ENCODE assay signal across 20 cellular contexts in the genomic region with DNA sequence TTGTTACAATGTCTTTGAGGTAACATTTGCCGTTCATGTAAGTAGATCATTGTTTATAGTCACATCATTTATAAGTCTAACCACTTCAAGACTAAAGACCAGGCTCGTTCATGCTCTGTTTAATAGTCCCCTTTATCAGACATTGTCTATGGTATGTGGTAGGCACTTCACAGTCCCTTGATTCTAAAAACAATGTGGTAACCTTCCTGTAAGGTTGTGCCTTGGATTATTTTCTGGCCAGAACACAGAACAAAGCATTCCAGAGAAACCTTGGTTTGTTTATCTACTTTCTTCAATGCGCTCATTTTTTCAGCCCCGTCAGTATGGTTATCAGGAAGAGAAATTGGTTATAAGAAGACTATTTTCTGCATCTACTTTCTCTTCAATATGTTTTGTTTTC. TPM values are rescaled to one million over a fixed set of nuclear protein-coding genes. Genes with fewer than 3 reads are reported as not detected.
DNase-seq lines count a peak whose midpoint lies in the region; ATAC-seq and TF ChIP-seq lines count a peak whose summit lies in the region.
"Had no signal": no experiment of that assay in that cellular context is flagged by ENCODE, and none has a peak within 500 bp of the region (broad histone marks: within the 10 kb centered on the region; RNA-seq: fewer than 3 reads in every experiment).

No MANE protein-coding gene starts in this region.

- CTCF ChIA-PET in Caco-2 (lab: Charles Lee): no interaction called here

- H2BK120ac ChIP-seq in mesendoderm (ENCODE audit: low read depth, low read length): no peak overlapping the region
- no peak overlapping the region for H2BK120ac ChIP-seq in mesenchymal stem cell (ENCODE audit: low read depth, low read length)

- H3K79me2 ChIP-seq in mesendoderm (ENCODE audit: control insufficient read depth, insufficient read depth, low read length): no peaks in the 10 kb centered on the region

- H3K9ac ChIP-seq in mesendoderm (ENCODE audit: low read length): no peak overlapping the region
- no peak overlapping the region for H3K9ac ChIP-seq in mesenchymal stem cell (ENCODE audit: low read length)

- no peaks in the 10 kb centered on the region for H3K9me3 Mint-ChIP-seq in Caco-2 (ENCODE audit: unreplicated experiment)
- H3K9me3 Mint-ChIP-seq: CD4-positive, alpha-beta T cell had no signal

- no CpG with 5 or more reads among the region's 4 CpGs for WGBS in mesendoderm (ENCODE audit: extremely low coverage, insufficient coverage, low lambda C conversion rate)
- no CpG with 5 or more reads among the region's 4 CpGs for WGBS in mesenchymal stem cell

- H2BK5ac ChIP-seq in mesendoderm (ENCODE audit: low read length) (no peak overlapping the region), mesenchymal stem cell (ENCODE audit: low read depth, low read length, poor library complexity, severe bottlenecking) (no peak overlapping the region)

- ATAC-seq in gastrocnemius medialis: no peak

- H3K4me3 ChIP-seq in Caco-2 (ENCODE audit: low read depth, low read length): no peak overlapping the region
- H3K4me3 ChIP-seq in choroid plexus epithelial cell (ENCODE audit: low read depth, low read length): no peak overlapping the region
- no peak overlapping the region for H3K4me3 ChIP-seq in mesendoderm (ENCODE audit: low read length)
- H3K4me3 ChIP-seq in gastrocnemius medialis: no peak overlapping the region
- H3K4me3 ChIP-seq in mesenchymal stem cell (ENCODE audit: insufficient read depth in 1 of 2, low read depth in 1 of 2, low read length in 2 of 2): no peak overlapping the region
- H3K4me3 ChIP-seq: Peyer's patch had no signal

- H3K36me3 ChIP-seq in Caco-2 (ENCODE audit: control insufficient read depth, insufficient read depth, low read length) (peaks cover 2% of the 10 kb centered on the region; the same call in 1 of the 2 replicates), mesendoderm (ENCODE audit: control insufficient read depth, insufficient read depth, low read length) (no peaks in the 10 kb centered on the region), gastrocnemius medialis (no peaks in the 10 kb centered on the region), mesenchymal stem cell (ENCODE audit: control insufficient read depth in 1 of 2, insufficient read depth in 2 of 2, low read depth in 1 of 2, low read length in 2 of 2) (no peaks in the 10 kb centered on the region)
- H3K36me3 ChIP-seq: Peyer's patch had no signal

- no peaks in the 10 kb centered on the region for H3K79me1 ChIP-seq in mesendoderm (ENCODE audit: low read length)
- H3K79me1 ChIP-seq in mesenchymal stem cell (replicated peaks; ENCODE audit: low read length, poor library complexity, severe bottlenecking): no peaks in the 10 kb centered on the region

- no peak overlapping the region for H3K4ac ChIP-seq in mesendoderm (ENCODE audit: low read depth, low read length)
- H3K4ac ChIP-seq in mesenchymal stem cell (ENCODE audit: low read depth in 1 of 2, low read length in 2 of 2): no peak overlapping the region

- H2BK12ac ChIP-seq in mesenchymal stem cell (ENCODE audit: low read length in 2 of 2): no peak overlapping the region

- H3K27me3 ChIP-seq in Caco-2 (replicated peaks; ENCODE audit: control insufficient read depth, insufficient read depth, low read length) (no peaks in the 10 kb centered on the region), mesendoderm (ENCODE audit: insufficient read depth, low read length, poor library complexity) (no peaks in the 10 kb centered on the region), gastrocnemius medialis (no peaks in the 10 kb centered on the region), mesenchymal stem cell (ENCODE audit: control insufficient read depth in 1 of 2, insufficient read depth in 1 of 2, low read length in 2 of 2) (no peaks in the 10 kb centered on the region)
- H3K27me3 ChIP-seq: Peyer's patch had no signal

- H3K36me3 Mint-ChIP-seq in Caco-2 (ENCODE audit: insufficient read depth, unreplicated experiment): peaks cover 30% of the 10 kb centered on the region

- POLR2A ChIA-PET in Caco-2 (lab: Charles Lee): no interaction called here

- H2AK5ac ChIP-seq in mesendoderm (ENCODE audit: low read length) (no peak overlapping the region), mesenchymal stem cell (ENCODE audit: low read length, severe bottlenecking) (no peak overlapping the region)

- no peak overlapping the region for H2AFZ ChIP-seq in mesenchymal stem cell (ENCODE audit: low read depth, low read length)

- H3K27ac ChIP-seq in mesendoderm (ENCODE audit: low read depth, low read length): no peak overlapping the region
- no peak overlapping the region for H3K27ac ChIP-seq in gastrocnemius medialis
- no peak overlapping the region for H3K27ac ChIP-seq in mesenchymal stem cell (ENCODE audit: low read length, poor library complexity, severe bottlenecking)
- H3K27ac ChIP-seq: Peyer's patch had no signal

- intact Hi-C loops in Caco-2 (cut with micrococcal nuclease; ENCODE audit: unreplicated experiment) (loop anchor here (1.0 to 2.0 kb wide), 2 partner anchors 8 to 40 kb away; no protein-coding TSS in a partner anchor), gastrocnemius medialis (cut with DNase I; ENCODE audit: low total_unique reads) (no loop called here)

- H3K9me3 ChIP-seq in Caco-2: no peaks in the 10 kb centered on the region
- no peaks in the 10 kb centered on the region for H3K9me3 ChIP-seq in gastrocnemius medialis
- no peaks in the 10 kb centered on the region for H3K9me3 ChIP-seq in mesenchymal stem cell (ENCODE audit: control insufficient read depth, low read length)
- H3K9me3 ChIP-seq: Peyer's patch had no signal

- no peaks in the 10 kb centered on the region for H3K27me3 Mint-ChIP-seq in Caco-2 (ENCODE audit: insufficient read depth, unreplicated experiment)

- in situ Hi-C loops in gastrocnemius medialis (cut with MboI; ENCODE audit: low sequenced_read_pairs in 4 of 4): no loop called here

- H3K27ac Mint-ChIP-seq in Caco-2 (ENCODE audit: unreplicated experiment): peak overlapping the region; percentile 77
- H3K27ac Mint-ChIP-seq: B cell; CD4-positive, alpha-beta T cell had no signal

- no TSS peak for BruUV-seq in Caco-2 (replicated peaks; lab: Mats Ljungman, UMichigan)

- no peak overlapping the region for H2BK15ac ChIP-seq in mesendoderm (replicated peaks; ENCODE audit: low read depth)
- H2BK15ac ChIP-seq in mesenchymal stem cell (ENCODE audit: low read depth, poor library complexity, severe bottlenecking): no peak overlapping the region

- H3K14ac ChIP-seq in mesenchymal stem cell (ENCODE audit: low read length in 2 of 2): no peak overlapping the region

- H4K8ac ChIP-seq in mesendoderm (ENCODE audit: low read depth, low read length) (no peak overlapping the region), mesenchymal stem cell (ENCODE audit: low read length) (no peak overlapping the region)

- H3K56ac ChIP-seq in mesendoderm (ENCODE audit: low read length): no peak overlapping the region

- TF ChIP-seq POLR2A in gastrocnemius medialis (IDR thresholded peaks at IDR 0.05): no peak

- peak in 1 of 2 experiments; percentile 60 for DNase-seq in Caco-2
- peak; percentile 10 for DNase-seq in H4 (ENCODE audit: low spot score)
- DNase-seq in choroid plexus epithelial cell (ENCODE audit: low read depth): peak; percentile 41
- peak; percentile 54 for DNase-seq in mesendoderm
- no peak for DNase-seq in stimulated activated CD4-positive, alpha-beta T cell treated with anti-CD3 and anti-CD28 coated beads, Interleukin-4, amount 100 ng/mL, for 1 hour
- no peak for DNase-seq in gastrocnemius medialis
- no peak for DNase-seq in mesenchymal stem cell
- no peak for DNase-seq in AG08396 (ENCODE audit: low spot score)
- DNase-seq: ACHN; CD4-positive, alpha-beta T cell; GF-D8; H7; Karpas-422; MM.1S; NCI-H1105; NCI-H1694 treated with DMSO at 0.1 percent for 48 hours; NCI-H446; Peyer's patch; SHP77 treated with DMSO at 0.1 percent for 48 hours had no signal

- H4K5ac ChIP-seq in mesendoderm (ENCODE audit: low read length): no peak overlapping the region

- peaks cover 86% of the 10 kb centered on the region for H3K4me1 ChIP-seq in Caco-2
- H3K4me1 ChIP-seq in mesendoderm (ENCODE audit: control insufficient read depth, low read depth, low read length): no peaks in the 10 kb centered on the region
- H3K4me1 ChIP-seq in gastrocnemius medialis: peaks cover 8 to 14% of the 10 kb centered on the region in 2 donors
- H3K4me1 ChIP-seq in mesenchymal stem cell (ENCODE audit: control insufficient read depth, insufficient read depth, low read depth, low read length): no peaks in the 10 kb centered on the region
- H3K4me1 ChIP-seq: Peyer's patch had no signal

- peak overlapping the region; percentile 60 for H3K4me3 Mint-ChIP-seq in Caco-2 (ENCODE audit: unreplicated experiment)
- H3K4me3 Mint-ChIP-seq: B cell; CD4-positive, alpha-beta T cell had no signal

- H3K23ac ChIP-seq in mesendoderm (ENCODE audit: low read length) (no peak overlapping the region), mesenchymal stem cell (ENCODE audit: low read length in 2 of 2) (no peak overlapping the region)

- TF ChIP-seq CTCF in Caco-2 (IDR thresholded peaks at IDR 0.05; ENCODE audit: insufficient read depth in 1 of 2, low read depth in 1 of 2, low read length in 1 of 2, severe bottlenecking in 1 of 2, unreplicated experiment in 1 of 2) (no peak), choroid plexus epithelial cell (conservative IDR thresholded peaks at IDR 0.05; ENCODE audit: low read depth, low read length) (no peak), gastrocnemius medialis (IDR thresholded peaks at IDR 0.05 in 4 of 5, conservative IDR thresholded peaks at IDR 0.05 in 1 of 5) (no peak)

- H3K18ac ChIP-seq in mesendoderm (ENCODE audit: low read length) (no peak overlapping the region), mesenchymal stem cell (ENCODE audit: low read depth in 1 of 2, low read length in 2 of 2) (no peak overlapping the region)

- no peak overlapping the region for H4K91ac ChIP-seq in mesenchymal stem cell (ENCODE audit: low read length)

- H3K4me2 ChIP-seq in mesendoderm (ENCODE audit: low read length): no peak overlapping the region
- H3K4me2 ChIP-seq in mesenchymal stem cell (ENCODE audit: low read length, poor library complexity, severe bottlenecking): no peak overlapping the region

- H3K4me1 Mint-ChIP-seq in Caco-2 (ENCODE audit: low read depth, unreplicated experiment): peaks cover 61% of the 10 kb centered on the region
- H3K4me1 Mint-ChIP-seq: B cell had no signal

RNA-seq across cellular contexts. Expression of gene ST3GAL6, which starts 16.3 kb away (rescaled TPM):
- total RNA-seq in Caco-2 (2022) (59.7 and 67.2 TPM in 2 replicates), gastrocnemius medialis (10 to 100 TPM in 2 of 4 donors, 1 to 10 TPM in 2; 7.4 to 15.0 (median 11.3) TPM)
- total RNA-seq in H4 (2014; rRNA removed; shearing (Covaris generic)): 4.6 and 11.9 TPM in 2 replicates
- 2.7 TPM for polyA plus RNA-seq in mesendoderm (2013, experiment 1 of 2)
- 2.6 TPM for polyA plus RNA-seq in mesendoderm (2013, experiment 2 of 2)
- polyA plus RNA-seq in mesenchymal stem cell (2013, experiment 1 of 2): 6.9 TPM
- 6.5 TPM for polyA plus RNA-seq in mesenchymal stem cell (2013, experiment 2 of 2)
- total RNA-seq: B cell had no signal

Comparison
In these comparisons a context has a peak if more than half of its experiments do, and no peak if none do; other contexts are left out.
1. DNase-seq: peak in H4 (single experiment), choroid plexus epithelial cell (single experiment) and mesendoderm (single experiment); none in stimulated activated CD4-positive, alpha-beta T cell treated with anti-CD3 and anti-CD28 coated beads, Interleukin-4, amount 100 ng/mL, for 1 hour (single experiment), gastrocnemius medialis (0 of 2), mesenchymal stem cell (single experiment) and AG08396 (single experiment).